ENCODE assay signal across 1 cellular context in the genomic region with DNA sequence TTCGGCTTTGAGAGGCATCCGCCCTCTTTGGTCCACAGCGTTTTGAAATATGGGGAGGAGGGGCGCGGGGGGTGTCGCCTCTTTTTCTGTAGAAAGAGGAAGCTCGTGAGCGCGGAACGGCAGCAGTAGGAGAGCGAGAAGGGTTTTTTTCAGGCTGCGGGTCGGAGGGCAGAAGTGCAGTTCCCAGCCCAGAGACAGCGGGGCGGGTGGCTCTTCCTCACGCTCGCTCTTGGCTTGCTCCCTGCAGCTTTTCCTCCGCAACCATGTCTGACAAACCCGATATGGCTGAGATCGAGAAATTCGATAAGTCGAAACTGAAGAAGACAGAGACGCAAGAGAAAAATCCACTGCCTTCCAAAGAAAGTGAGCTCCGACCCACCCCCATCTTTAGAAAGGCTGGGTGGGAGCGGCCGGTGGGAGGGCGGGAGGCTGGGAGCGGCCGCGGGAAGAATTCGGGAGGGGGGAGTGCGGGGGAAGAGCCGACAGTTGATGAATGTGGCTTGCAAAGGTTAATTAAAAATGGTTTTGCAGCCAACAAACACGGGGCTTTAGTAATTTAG.
TF ChIP-seq lines count a peak whose summit lies in the region.

No MANE protein-coding gene starts in this region.

TF ChIP-seq in HEK293, 187 proteins besides CTCF, POLR2A, EP300 and RAD21 (continued from another document):
- TF ChIP-seq, protein P1, sequence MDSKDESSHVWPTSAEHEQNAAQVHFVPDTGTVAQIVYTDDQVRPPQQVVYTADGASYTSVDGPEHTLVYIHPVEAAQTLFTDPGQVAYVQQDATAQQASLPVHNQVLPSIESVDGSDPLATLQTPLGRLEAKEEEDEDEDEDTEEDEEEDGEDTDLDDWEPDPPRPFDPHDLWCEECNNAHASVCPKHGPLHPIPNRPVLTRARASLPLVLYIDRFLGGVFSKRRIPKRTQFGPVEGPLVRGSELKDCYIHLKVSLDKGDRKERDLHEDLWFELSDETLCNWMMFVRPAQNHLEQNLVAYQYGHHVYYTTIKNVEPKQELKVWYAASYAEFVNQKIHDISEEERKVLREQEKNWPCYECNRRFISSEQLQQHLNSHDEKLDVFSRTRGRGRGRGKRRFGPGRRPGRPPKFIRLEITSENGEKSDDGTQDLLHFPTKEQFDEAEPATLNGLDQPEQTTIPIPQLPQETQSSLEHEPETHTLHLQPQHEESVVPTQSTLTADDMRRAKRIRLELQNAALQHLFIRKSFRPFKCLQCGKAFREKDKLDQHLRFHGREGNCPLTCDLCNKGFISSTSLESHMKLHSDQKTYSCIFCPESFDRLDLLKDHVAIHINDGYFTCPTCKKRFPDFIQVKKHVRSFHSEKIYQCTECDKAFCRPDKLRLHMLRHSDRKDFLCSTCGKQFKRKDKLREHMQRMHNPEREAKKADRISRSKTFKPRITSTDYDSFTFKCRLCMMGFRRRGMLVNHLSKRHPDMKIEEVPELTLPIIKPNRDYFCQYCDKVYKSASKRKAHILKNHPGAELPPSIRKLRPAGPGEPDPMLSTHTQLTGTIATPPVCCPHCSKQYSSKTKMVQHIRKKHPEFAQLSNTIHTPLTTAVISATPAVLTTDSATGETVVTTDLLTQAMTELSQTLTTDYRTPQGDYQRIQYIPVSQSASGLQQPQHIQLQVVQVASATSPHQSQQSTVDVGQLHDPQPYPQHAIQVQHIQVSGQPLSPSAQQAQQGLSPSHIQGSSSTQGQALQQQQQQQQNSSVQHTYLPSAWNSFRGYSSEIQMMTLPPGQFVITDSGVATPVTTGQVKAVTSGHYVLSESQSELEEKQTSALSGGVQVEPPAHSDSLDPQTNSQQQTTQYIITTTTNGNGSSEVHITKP (tag by site-specific recombination; IDR thresholded peaks at IDR 0.05) = peak; percentile 96
- TF ChIP-seq ZNF341 (tag by site-specific recombination; IDR thresholded peaks at IDR 0.05; ENCODE audit: low read depth) (peak; percentile 96), ZFP3 (tag by site-specific recombination; IDR thresholded peaks at IDR 0.05; ENCODE audit: low read depth) (no peak), REPIN1 (tag by site-specific recombination; IDR thresholded peaks at IDR 0.05; ENCODE audit: low read depth) (no peak), KLF10 (tag by site-specific recombination; IDR thresholded peaks at IDR 0.05) (no peak), ZNF791 (tag by site-specific recombination; IDR thresholded peaks at IDR 0.05) (no peak), ZNF596 (tag by site-specific recombination; IDR thresholded peaks at IDR 0.05) (no peak), ZNF585B (tag by site-specific recombination; IDR thresholded peaks at IDR 0.05) (no peak), ZNF19 (tag by site-specific recombination; IDR thresholded peaks at IDR 0.05; ENCODE audit: low read depth) (no peak), ZNF174 (tag by site-specific recombination; IDR thresholded peaks at IDR 0.05) (no peak), ZNF16 (tag by site-specific recombination; IDR thresholded peaks at IDR 0.05; ENCODE audit: low read depth) (no peak), SP3 (tag by site-specific recombination; IDR thresholded peaks at IDR 0.05) (0 out of 2 replicates have a peak, but pooled peaks have one; percentile 22), ZNF391 (tag by site-specific recombination; IDR thresholded peaks at IDR 0.05; ENCODE audit: borderline replicate concordance, low read depth) (no peak), ZNF48 (tag by site-specific recombination; IDR thresholded peaks at IDR 0.05) (no peak), ZNF114 (tag by site-specific recombination; IDR thresholded peaks at IDR 0.05) (no peak)
- TF ChIP-seq, protein P2, sequence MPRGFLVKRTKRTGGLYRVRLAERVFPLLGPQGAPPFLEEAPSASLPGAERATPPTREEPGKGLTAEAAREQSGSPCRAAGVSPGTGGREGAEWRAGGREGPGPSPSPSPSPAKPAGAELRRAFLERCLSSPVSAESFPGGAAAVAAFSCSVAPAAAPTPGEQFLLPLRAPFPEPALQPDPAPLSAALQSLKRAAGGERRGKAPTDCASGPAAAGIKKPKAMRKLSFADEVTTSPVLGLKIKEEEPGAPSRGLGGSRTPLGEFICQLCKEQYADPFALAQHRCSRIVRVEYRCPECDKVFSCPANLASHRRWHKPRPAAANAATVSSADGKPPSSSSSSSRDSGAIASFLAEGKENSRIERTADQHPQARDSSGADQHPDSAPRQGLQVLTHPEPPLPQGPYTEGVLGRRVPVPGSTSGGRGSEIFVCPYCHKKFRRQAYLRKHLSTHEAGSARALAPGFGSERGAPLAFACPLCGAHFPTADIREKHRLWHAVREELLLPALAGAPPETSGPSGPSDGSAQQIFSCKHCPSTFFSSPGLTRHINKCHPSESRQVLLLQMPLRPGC (tag by site-specific recombination; IDR thresholded peaks at IDR 0.05) = no peak
- TF ChIP-seq, protein P3, sequence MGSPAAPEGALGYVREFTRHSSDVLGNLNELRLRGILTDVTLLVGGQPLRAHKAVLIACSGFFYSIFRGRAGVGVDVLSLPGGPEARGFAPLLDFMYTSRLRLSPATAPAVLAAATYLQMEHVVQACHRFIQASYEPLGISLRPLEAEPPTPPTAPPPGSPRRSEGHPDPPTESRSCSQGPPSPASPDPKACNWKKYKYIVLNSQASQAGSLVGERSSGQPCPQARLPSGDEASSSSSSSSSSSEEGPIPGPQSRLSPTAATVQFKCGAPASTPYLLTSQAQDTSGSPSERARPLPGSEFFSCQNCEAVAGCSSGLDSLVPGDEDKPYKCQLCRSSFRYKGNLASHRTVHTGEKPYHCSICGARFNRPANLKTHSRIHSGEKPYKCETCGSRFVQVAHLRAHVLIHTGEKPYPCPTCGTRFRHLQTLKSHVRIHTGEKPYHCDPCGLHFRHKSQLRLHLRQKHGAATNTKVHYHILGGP (tag by site-specific recombination; IDR thresholded peaks at IDR 0.05) = no peak
- TF ChIP-seq, protein P4, sequence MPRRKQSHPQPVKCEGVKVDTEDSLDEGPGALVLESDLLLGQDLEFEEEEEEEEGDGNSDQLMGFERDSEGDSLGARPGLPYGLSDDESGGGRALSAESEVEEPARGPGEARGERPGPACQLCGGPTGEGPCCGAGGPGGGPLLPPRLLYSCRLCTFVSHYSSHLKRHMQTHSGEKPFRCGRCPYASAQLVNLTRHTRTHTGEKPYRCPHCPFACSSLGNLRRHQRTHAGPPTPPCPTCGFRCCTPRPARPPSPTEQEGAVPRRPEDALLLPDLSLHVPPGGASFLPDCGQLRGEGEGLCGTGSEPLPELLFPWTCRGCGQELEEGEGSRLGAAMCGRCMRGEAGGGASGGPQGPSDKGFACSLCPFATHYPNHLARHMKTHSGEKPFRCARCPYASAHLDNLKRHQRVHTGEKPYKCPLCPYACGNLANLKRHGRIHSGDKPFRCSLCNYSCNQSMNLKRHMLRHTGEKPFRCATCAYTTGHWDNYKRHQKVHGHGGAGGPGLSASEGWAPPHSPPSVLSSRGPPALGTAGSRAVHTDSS (tag by site-specific recombination; IDR thresholded peaks at IDR 0.05) = no peak
- TF ChIP-seq, protein P5, sequence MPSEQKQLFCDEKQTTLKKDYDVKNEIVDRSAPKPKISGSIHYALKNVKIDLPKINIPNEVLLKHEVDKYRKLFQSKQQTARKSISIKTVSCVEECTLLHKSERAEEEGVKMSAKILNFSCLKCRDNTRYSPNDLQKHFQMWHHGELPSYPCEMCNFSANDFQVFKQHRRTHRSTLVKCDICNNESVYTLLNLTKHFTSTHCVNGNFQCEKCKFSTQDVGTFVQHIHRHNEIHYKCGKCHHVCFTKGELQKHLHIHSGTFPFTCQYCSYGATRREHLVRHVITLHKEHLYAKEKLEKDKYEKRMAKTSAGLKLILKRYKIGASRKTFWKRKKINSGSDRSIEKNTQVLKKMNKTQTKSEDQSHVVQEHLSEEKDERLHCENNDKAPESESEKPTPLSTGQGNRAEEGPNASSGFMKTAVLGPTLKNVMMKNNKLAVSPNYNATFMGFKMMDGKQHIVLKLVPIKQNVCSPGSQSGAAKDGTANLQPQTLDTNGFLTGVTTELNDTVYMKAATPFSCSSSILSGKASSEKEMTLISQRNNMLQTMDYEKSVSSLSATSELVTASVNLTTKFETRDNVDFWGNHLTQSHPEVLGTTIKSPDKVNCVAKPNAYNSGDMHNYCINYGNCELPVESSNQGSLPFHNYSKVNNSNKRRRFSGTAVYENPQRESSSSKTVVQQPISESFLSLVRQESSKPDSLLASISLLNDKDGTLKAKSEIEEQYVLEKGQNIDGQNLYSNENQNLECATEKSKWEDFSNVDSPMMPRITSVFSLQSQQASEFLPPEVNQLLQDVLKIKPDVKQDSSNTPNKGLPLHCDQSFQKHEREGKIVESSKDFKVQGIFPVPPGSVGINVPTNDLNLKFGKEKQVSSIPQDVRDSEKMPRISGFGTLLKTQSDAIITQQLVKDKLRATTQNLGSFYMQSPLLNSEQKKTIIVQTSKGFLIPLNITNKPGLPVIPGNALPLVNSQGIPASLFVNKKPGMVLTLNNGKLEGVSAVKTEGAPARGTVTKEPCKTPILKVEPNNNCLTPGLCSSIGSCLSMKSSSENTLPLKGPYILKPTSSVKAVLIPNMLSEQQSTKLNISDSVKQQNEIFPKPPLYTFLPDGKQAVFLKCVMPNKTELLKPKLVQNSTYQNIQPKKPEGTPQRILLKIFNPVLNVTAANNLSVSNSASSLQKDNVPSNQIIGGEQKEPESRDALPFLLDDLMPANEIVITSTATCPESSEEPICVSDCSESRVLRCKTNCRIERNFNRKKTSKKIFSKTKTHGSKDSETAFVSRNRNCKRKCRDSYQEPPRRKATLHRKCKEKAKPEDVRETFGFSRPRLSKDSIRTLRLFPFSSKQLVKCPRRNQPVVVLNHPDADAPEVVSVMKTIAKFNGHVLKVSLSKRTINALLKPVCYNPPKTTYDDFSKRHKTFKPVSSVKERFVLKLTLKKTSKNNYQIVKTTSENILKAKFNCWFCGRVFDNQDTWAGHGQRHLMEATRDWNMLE (tag by site-specific recombination; conservative IDR thresholded peaks at IDR 0.05; ENCODE audit: low read depth) = no peak
